In genomic region chr22:46528121-46528610, GRCh38 we compare ENCODE assay signal across 9 cellular contexts. TPM values are rescaled to one million over a fixed set of nuclear protein-coding genes. Genes with fewer than 3 reads are reported as not detected.
DNase-seq lines count a peak whose midpoint lies in the region; ATAC-seq, FAIRE-seq and TF ChIP-seq lines count a peak whose summit lies in the region.
"Had no signal": no experiment of that assay in that cellular context is flagged by ENCODE, and none has a peak within 500 bp of the region (broad histone marks: within the 10 kb centered on the region; RNA-seq: fewer than 3 reads in every experiment).

No MANE protein-coding gene starts in this region.

- FAIRE-seq in urothelium cell line (lab: Jason Lieb, UNC) (peak; percentile 77), GM19239 (lab: Jason Lieb, UNC) (no peak)

- no peak for TF ChIP-seq CTCF in RWPE1 (conservative IDR thresholded peaks at IDR 0.05; ENCODE audit: low read depth)
- TF ChIP-seq CTCF in fibroblast of pulmonary artery (IDR thresholded peaks at IDR 0.05; ENCODE audit: low read length, missing control alignments): no peak

- peak overlapping the region; percentile 99 for H3K27ac ChIP-seq in RWPE1
- H3K27ac ChIP-seq: C4-2B had no signal

- no peak for DNase-seq in activated naive CD8-positive, alpha-beta T cell treated with anti-CD3 and anti-CD28 coated beads, Interleukin-2, amount 50 U/mL, for 24 hours
- DNase-seq in activated naive CD8-positive, alpha-beta T cell treated with anti-CD3 and anti-CD28 coated beads for 36 hours: no peak
- DNase-seq in RWPE1 (ENCODE audit: low spot score) (peak; percentile 83), fibroblast of pulmonary artery (ENCODE audit: low read depth) (peak; percentile 73), urothelium cell line (ENCODE audit: low spot score) (peak; percentile 92), posterior cingulate gyrus (no peak), GM19239 (ENCODE audit: insufficient read length, low spot score) (no peak)

- CTCF ChIA-PET in RWPE1 (lab: Yijun Ruan, JAX): interaction anchor here (0.6 kb wide), 1 partner anchor 176 kb away, joined by 3 read pairs; no protein-coding TSS in a partner anchor

- no peak overlapping the region for H3K4me3 Mint-ChIP-seq in activated naive CD8-positive, alpha-beta T cell treated with anti-CD3 and anti-CD28 coated beads, Interleukin-2, amount 50 U/mL, for 24 hours
- H3K4me3 Mint-ChIP-seq in activated naive CD8-positive, alpha-beta T cell treated with anti-CD3 and anti-CD28 coated beads for 36 hours: no peak overlapping the region

- POLR2A ChIA-PET in RWPE1 (lab: Yijun Ruan, JAX; ENCODE audit: low non-redundant PET): interaction anchor here (0.6 to 1.2 kb wide), 2 partner anchors 13 to 28 kb away, joined by 4 to 14 read pairs; no protein-coding TSS in a partner anchor

- no peak overlapping the region for H3K27ac Mint-ChIP-seq in activated naive CD8-positive, alpha-beta T cell treated with anti-CD3 and anti-CD28 coated beads, Interleukin-2, amount 50 U/mL, for 24 hours
- no peak overlapping the region for H3K27ac Mint-ChIP-seq in activated naive CD8-positive, alpha-beta T cell treated with anti-CD3 and anti-CD28 coated beads for 36 hours

- no peak overlapping the region for H3K4me3 ChIP-seq in fibroblast of pulmonary artery (replicated peaks; ENCODE audit: low read depth, low read length)

- no peaks in the 10 kb centered on the region for H3K36me3 Mint-ChIP-seq in activated naive CD8-positive, alpha-beta T cell treated with anti-CD3 and anti-CD28 coated beads, Interleukin-2, amount 50 U/mL, for 24 hours (ENCODE audit: low read depth)
- H3K36me3 Mint-ChIP-seq in activated naive CD8-positive, alpha-beta T cell treated with anti-CD3 and anti-CD28 coated beads for 36 hours: no peaks in the 10 kb centered on the region

- intact Hi-C loops in posterior cingulate gyrus (cut with DNase I): no loop called here

- H3K27me3 Mint-ChIP-seq in activated naive CD8-positive, alpha-beta T cell treated with anti-CD3 and anti-CD28 coated beads, Interleukin-2, amount 50 U/mL, for 24 hours: peaks cover 18% of the 10 kb centered on the region
- H3K27me3 Mint-ChIP-seq in activated naive CD8-positive, alpha-beta T cell treated with anti-CD3 and anti-CD28 coated beads for 36 hours: peaks cover 21% of the 10 kb centered on the region

- no peaks in the 10 kb centered on the region for H3K9me3 Mint-ChIP-seq in activated naive CD8-positive, alpha-beta T cell treated with anti-CD3 and anti-CD28 coated beads, Interleukin-2, amount 50 U/mL, for 24 hours
- H3K9me3 Mint-ChIP-seq in activated naive CD8-positive, alpha-beta T cell treated with anti-CD3 and anti-CD28 coated beads for 36 hours: no peaks in the 10 kb centered on the region

- peak; percentile 65 for ATAC-seq in activated naive CD8-positive, alpha-beta T cell treated with anti-CD3 and anti-CD28 coated beads, Interleukin-2, amount 50 U/mL, for 24 hours
- ATAC-seq in HG02840 (IDR thresholded peaks at IDR 0.05; ENCODE audit: low FRiP score, unreplicated experiment): no peak

- H3K4me1 Mint-ChIP-seq in activated naive CD8-positive, alpha-beta T cell treated with anti-CD3 and anti-CD28 coated beads, Interleukin-2, amount 50 U/mL, for 24 hours: peaks cover 5% of the 10 kb centered on the region
- peaks cover 4% of the 10 kb centered on the region for H3K4me1 Mint-ChIP-seq in activated naive CD8-positive, alpha-beta T cell treated with anti-CD3 and anti-CD28 coated beads for 36 hours

RNA-seq across cellular contexts. Expression of gene CELSR1, which starts 9.3 kb away (rescaled TPM):
- total RNA-seq in activated naive CD8-positive, alpha-beta T cell treated with anti-CD3 and anti-CD28 coated beads for 36 hours: under 1 TPM; 0.04 to 0.14 TPM

Comparison
In these comparisons a context has a peak if more than half of its experiments do, and no peak if none do; other contexts are left out.
1. DNase-seq: peak in RWPE1 (single experiment), fibroblast of pulmonary artery (single experiment) and urothelium cell line (single experiment); none in activated naive CD8-positive, alpha-beta T cell treated with anti-CD3 and anti-CD28 coated beads, Interleukin-2, amount 50 U/mL, for 24 hours (single experiment), activated naive CD8-positive, alpha-beta T cell treated with anti-CD3 and anti-CD28 coated beads for 36 hours (single experiment), posterior cingulate gyrus (0 of 10) and GM19239 (single experiment).